Comparison of ENCODE assay signal across 8 cellular contexts in genomic region chr15:44662478-44663409, GRCh38. TPM values are rescaled to one million over a fixed set of nuclear protein-coding genes. Genes with fewer than 3 reads are reported as not detected.
DNase-seq lines count a peak whose midpoint lies in the region; ATAC-seq and TF ChIP-seq lines count a peak whose summit lies in the region.

No MANE protein-coding gene starts in this region.

- DNase-seq in C1 segment of cervical spinal cord (lab: John Stamatoyannopoulos, UW) (peak in 9 of 14 donors; percentile 47 to 75 (median 65)), OCI-LY7 (ENCODE audit: low spot score) (peak; percentile 92), fibroblast of lung (ENCODE audit: low read depth in 2 of 2) (peak; percentile 59 to 64)
- DNase-seq in activated T-cell treated with anti-CD3 and anti-CD28 coated beads, Interleukin-2, amount 50 U/mL, for 4 hours = peak; percentile 75

- POLR2A ChIA-PET in OCI-LY7 (lab: Charles Lee) = interaction anchor here (0.6 to 6.2 kb wide), 14 partner anchors 11 to 189 kb away, joined by 3 to 68 read pairs (median 4); partner anchors contain the start of genes B2M, PATL2 and TRIM69

- H3K9me3 ChIP-seq in OCI-LY7 (ENCODE audit: low read length) (no peaks in the 10 kb centered on the region), fibroblast of lung (ENCODE audit: control insufficient read depth, insufficient read depth, low read depth, low read length) (no peaks in the 10 kb centered on the region)

- H3K27me3 Mint-ChIP-seq in activated T-cell treated with anti-CD3 and anti-CD28 coated beads, Interleukin-2, amount 50 U/mL, for 4 hours (ENCODE audit: low read depth) = no peaks in the 10 kb centered on the region
- peaks cover 13% of the 10 kb centered on the region for H3K27me3 Mint-ChIP-seq in nephron (ENCODE audit: low read depth)
- no peaks in the 10 kb centered on the region for H3K27me3 Mint-ChIP-seq in stimulated activated naive CD8-positive, alpha-beta T cell treated with anti-CD3 and anti-CD28 coated beads, Interleukin-15, Interleukin-2, amounts not matched to agents 100 ng/mL and 50 ng/mL, for 24 hours

- peaks cover 50% of the 10 kb centered on the region for H3K4me1 ChIP-seq in OCI-LY7 (ENCODE audit: insufficient read depth, low read length, poor library complexity, severe bottlenecking)
- H3K4me1 ChIP-seq in fibroblast of lung (ENCODE audit: control insufficient read depth, extremely low read depth, insufficient read depth, low read length) = no peaks in the 10 kb centered on the region

- peak overlapping the region; percentile 80 to 96 (median 93) for H3K27ac Mint-ChIP-seq in nephron
- H3K27ac Mint-ChIP-seq in stimulated activated naive CD8-positive, alpha-beta T cell treated with anti-CD3 and anti-CD28 coated beads, Interleukin-15, Interleukin-2, amounts not matched to agents 100 ng/mL and 50 ng/mL, for 24 hours = peak overlapping the region; percentile 100

- H3K4me3 ChIP-seq in OCI-LY7 (ENCODE audit: low read depth, low read length, poor library complexity, severe bottlenecking) (peak overlapping the region; percentile 79), fibroblast of lung (replicated peaks in 1 of 4; ENCODE audit: control extremely low read depth in 1 of 4, insufficient read depth in 1 of 4, low read depth in 3 of 4, low read length in 4 of 4) (peak overlapping the region; percentile 94 to 99 (median 98))

- H2AFZ ChIP-seq in OCI-LY7 (ENCODE audit: low read length) (peak overlapping the region; percentile 51), fibroblast of lung (ENCODE audit: low read length) (peak overlapping the region; percentile 89)

- H3K36me3 ChIP-seq in OCI-LY7 (ENCODE audit: insufficient read depth, low read length) (peaks cover 24% of the 10 kb centered on the region), fibroblast of lung (ENCODE audit: control insufficient read depth, insufficient read depth, low read length) (peaks cover 4% of the 10 kb centered on the region)

- peak; percentile 47 for ATAC-seq in GM19397 (IDR thresholded peaks at IDR 0.05; ENCODE audit: unreplicated experiment)
- peak; percentile 19 for ATAC-seq in HG03558 (IDR thresholded peaks at IDR 0.05; ENCODE audit: extremely low read depth, unreplicated experiment)
- peak; percentile 66 to 67 for ATAC-seq in activated T-cell treated with anti-CD3 and anti-CD28 coated beads, Interleukin-2, amount 50 U/mL, for 4 hours

- peaks cover 26% of the 10 kb centered on the region for H3K79me2 ChIP-seq in OCI-LY7 (ENCODE audit: insufficient read depth, low read depth, low read length)
- peaks cover 24% of the 10 kb centered on the region for H3K79me2 ChIP-seq in fibroblast of lung (ENCODE audit: control insufficient read depth, insufficient read depth, low read length)

- no TSS peak for BruUV-seq in OCI-LY7 (replicated peaks; lab: Mats Ljungman, UMichigan)

- intact Hi-C loops in OCI-LY7 (cut with micrococcal nuclease; ENCODE audit: unreplicated experiment) = loop anchor here (1.0 to 5.0 kb wide), 4 partner anchors 48 to 76 kb away; no protein-coding TSS in a partner anchor

- no peaks in the 10 kb centered on the region for H4K20me1 ChIP-seq in OCI-LY7 (ENCODE audit: insufficient read depth, low read length)
- no peaks in the 10 kb centered on the region for H4K20me1 ChIP-seq in fibroblast of lung (ENCODE audit: control insufficient read depth, extremely low read depth, insufficient read depth, low read length)

- no peaks in the 10 kb centered on the region for H3K9me2 ChIP-seq in OCI-LY7 (ENCODE audit: insufficient read depth, low read length)

- H3K9me3 Mint-ChIP-seq in activated T-cell treated with anti-CD3 and anti-CD28 coated beads, Interleukin-2, amount 50 U/mL, for 4 hours = no peaks in the 10 kb centered on the region
- H3K9me3 Mint-ChIP-seq in nephron = no peaks in the 10 kb centered on the region
- H3K9me3 Mint-ChIP-seq in stimulated activated naive CD8-positive, alpha-beta T cell treated with anti-CD3 and anti-CD28 coated beads, Interleukin-15, Interleukin-2, amounts not matched to agents 100 ng/mL and 50 ng/mL, for 24 hours = no peaks in the 10 kb centered on the region

- H3K27ac ChIP-seq in OCI-LY7 (ENCODE audit: low read depth, low read length, poor library complexity, severe bottlenecking) = peak overlapping the region; percentile 89
- H3K27ac ChIP-seq in fibroblast of lung (ENCODE audit: insufficient read depth, low read length) = peak overlapping the region; percentile 94

- H3K27me3 ChIP-seq in fibroblast of lung (ENCODE audit: control insufficient read depth, insufficient read depth, low read length) = no peaks in the 10 kb centered on the region

- CTCF ChIA-PET in OCI-LY7 (lab: Charles Lee; ENCODE audit: unreplicated experiment) = interaction anchor here (1.0 to 2.0 kb wide), 4 partner anchors 20 to 73 kb away, joined by 3 to 15 read pairs (median 3); partner anchors contain the start of gene TRIM69

- H3K4me2 ChIP-seq in OCI-LY7 (ENCODE audit: low read length) = peak overlapping the region; percentile 83
- H3K4me2 ChIP-seq in fibroblast of lung (ENCODE audit: extremely low read depth, insufficient read depth, low read length) = peak overlapping the region; percentile 76

- peaks cover 55% of the 10 kb centered on the region for H3K4me1 Mint-ChIP-seq in activated T-cell treated with anti-CD3 and anti-CD28 coated beads, Interleukin-2, amount 50 U/mL, for 4 hours (ENCODE audit: low read depth)
- peaks cover 15% of the 10 kb centered on the region for H3K4me1 Mint-ChIP-seq in nephron
- peaks cover 63% of the 10 kb centered on the region for H3K4me1 Mint-ChIP-seq in stimulated activated naive CD8-positive, alpha-beta T cell treated with anti-CD3 and anti-CD28 coated beads, Interleukin-15, Interleukin-2, amounts not matched to agents 100 ng/mL and 50 ng/mL, for 24 hours (ENCODE audit: low read depth)

- H3K36me3 Mint-ChIP-seq in activated T-cell treated with anti-CD3 and anti-CD28 coated beads, Interleukin-2, amount 50 U/mL, for 4 hours (ENCODE audit: insufficient read depth) = peaks cover 12% of the 10 kb centered on the region
- peaks cover 18% of the 10 kb centered on the region for H3K36me3 Mint-ChIP-seq in nephron (ENCODE audit: low read depth)
- peaks cover 25% of the 10 kb centered on the region for H3K36me3 Mint-ChIP-seq in stimulated activated naive CD8-positive, alpha-beta T cell treated with anti-CD3 and anti-CD28 coated beads, Interleukin-15, Interleukin-2, amounts not matched to agents 100 ng/mL and 50 ng/mL, for 24 hours (ENCODE audit: low read depth)

- peak overlapping the region; percentile 96 for H3K4me3 Mint-ChIP-seq in activated T-cell treated with anti-CD3 and anti-CD28 coated beads, Interleukin-2, amount 50 U/mL, for 4 hours
- peak overlapping the region; percentile 94 to 98 (median 98) for H3K4me3 Mint-ChIP-seq in nephron
- H3K4me3 Mint-ChIP-seq in stimulated activated naive CD8-positive, alpha-beta T cell treated with anti-CD3 and anti-CD28 coated beads, Interleukin-15, Interleukin-2, amounts not matched to agents 100 ng/mL and 50 ng/mL, for 24 hours = peak overlapping the region; percentile 94

- TF ChIP-seq CTCF in OCI-LY7 (conservative IDR thresholded peaks at IDR 0.05; ENCODE audit: low read length) = no peak
- no peak for TF ChIP-seq CTCF in fibroblast of lung (conservative IDR thresholded peaks at IDR 0.05 in 1 of 2, IDR thresholded peaks at IDR 0.05 in 1 of 2; ENCODE audit: low read depth in 1 of 2, low read length in 2 of 2)
- TF ChIP-seq CTCF in nephron (IDR thresholded peaks at IDR 0.05; ENCODE audit: unreplicated experiment in 3 of 3) = no peak

- peak overlapping the region; percentile 96 for H3K9ac ChIP-seq in fibroblast of lung (ENCODE audit: insufficient read depth, low read length)

RNA-seq across cellular contexts. Expression of gene SPG11, which starts 0.7 kb away (rescaled TPM):
- total RNA-seq in OCI-LY7 (2014; rRNA removed; shearing (Covaris generic)) = 65.2 and 69.1 TPM in 2 replicates
- total RNA-seq in OCI-LY7 (2022) = 92.8 and 126 TPM in 2 replicates
- total RNA-seq in activated T-cell treated with anti-CD3 and anti-CD28 coated beads, Interleukin-2, amount 50 U/mL, for 4 hours = 10 to 100 TPM; 36.9 to 37.3 (median 37.1) TPM
- 79.1 and 95.9 TPM in 2 replicates for total RNA-seq in fibroblast of lung
- polyA plus RNA-seq in fibroblast of lung = 33.2 and 35.6 TPM in 2 replicates
- polyA plus RNA-seq in fibroblast of lung (2012) = 25.6 and 27.8 TPM in 2 replicates
- polyA minus RNA-seq in fibroblast of lung (ENCODE audit: low replicate concordance) = 167 and 185 TPM in 2 replicates

RNA-seq across cellular contexts. Expression of gene PATL2, which starts 48.4 kb away (rescaled TPM):
- 1.1 and 4.8 TPM in 2 replicates for total RNA-seq in OCI-LY7 (2014; rRNA removed; shearing (Covaris generic))
- 8.6 and 8.8 TPM in 2 replicates for total RNA-seq in OCI-LY7 (2022)
- 1 to 10 TPM; 3.6 to 5.2 (median 3.9) TPM for total RNA-seq in activated T-cell treated with anti-CD3 and anti-CD28 coated beads, Interleukin-2, amount 50 U/mL, for 4 hours
- 0.77 and 1.3 TPM in 2 replicates for total RNA-seq in fibroblast of lung
- polyA plus RNA-seq in fibroblast of lung = 0.37 and 0.40 TPM in 2 replicates
- 0.16 and 0.31 TPM in 2 replicates for polyA plus RNA-seq in fibroblast of lung (2012)
- 2.3 TPM in 1 of 2 replicates, not detected in the other for polyA minus RNA-seq in fibroblast of lung (ENCODE audit: low replicate concordance)

RNA-seq across cellular contexts. Expression of gene B2M, which starts 48.6 kb away (rescaled TPM):
- total RNA-seq in OCI-LY7 (2014; rRNA removed; shearing (Covaris generic)) = 1,738 and 1,761 TPM in 2 replicates
- total RNA-seq in OCI-LY7 (2022) (1,161 and 1,369 TPM in 2 replicates), fibroblast of lung (2,942 and 3,660 TPM in 2 replicates)
- 1,000 to 10,000 TPM; 3,850 to 4,350 (median 4,124) TPM for total RNA-seq in activated T-cell treated with anti-CD3 and anti-CD28 coated beads, Interleukin-2, amount 50 U/mL, for 4 hours
- polyA plus RNA-seq in fibroblast of lung = 12,166 and 13,303 TPM in 2 replicates
- 2,234 and 3,428 TPM in 2 replicates for polyA plus RNA-seq in fibroblast of lung (2012)
- 126 and 170 TPM in 2 replicates for polyA minus RNA-seq in fibroblast of lung (ENCODE audit: low replicate concordance)

Comparison
In these comparisons a context has a peak if more than half of its experiments do, and no peak if none do; other contexts are left out.
1. Peak in every context shown above with its lines: DNase-seq, ATAC-seq, H3K4me3 ChIP-seq and H3K27ac ChIP-seq.